ENCODE assay signal across 9 cellular contexts in genomic region chr1:29379438-29380073, GRCh38.
A peak's percentile ranks its signal among the peaks of the same experiment; 100 is the strongest.
DNase-seq lines count a peak whose midpoint lies in the region; ATAC-seq and TF ChIP-seq lines count a peak whose summit lies in the region.
"Had no signal": no experiment of that assay in that cellular context is flagged by ENCODE, and none has a peak within 500 bp of the region (broad histone marks: within the 10 kb centered on the region; RNA-seq: fewer than 3 reads in every experiment).

No MANE protein-coding gene starts in this region.

- ATAC-seq in HG02678 (IDR thresholded peaks at IDR 0.05; ENCODE audit: unreplicated experiment), result no peak

- H3K4me1 ChIP-seq in SJCRH30, result no peaks in the 10 kb centered on the region

- H3K27me3 ChIP-seq in SJCRH30, result no peaks in the 10 kb centered on the region

- peaks cover 10% of the 10 kb centered on the region for H3K4me1 Mint-ChIP-seq in Calu3 (ENCODE audit: low read depth, unreplicated experiment)
- H3K4me1 Mint-ChIP-seq: naive B cell had no signal

- peak; percentile 56 for TF ChIP-seq CTCF in Calu3 (IDR thresholded peaks at IDR 0.05; ENCODE audit: unreplicated experiment)
- peak; percentile 72 for TF ChIP-seq CTCF in HFF-Myc (IDR thresholded peaks at IDR 0.05; ENCODE audit: low read depth, low read length, missing control alignments)

- DNase-seq in Calu3, result no peak
- peak; percentile 17 for DNase-seq in HFF-Myc (ENCODE audit: extremely low read depth, low read depth)
- peak; percentile 37 to 69 for DNase-seq in SJCRH30
- DNase-seq in iris pigment epithelial cell (ENCODE audit: low read depth), result peak; percentile 56
- no peak for DNase-seq in NCI-H187 treated with DMSO at 0.1 percent for 48 hours (lab: John Stamatoyannopoulos, UW)
- no peak for DNase-seq in occipital lobe (lab: John Stamatoyannopoulos, UW)
- DNase-seq in substantia nigra (lab: John Stamatoyannopoulos, UW), result no peak
- DNase-seq: naive B cell had no signal

- H3K9me3 ChIP-seq in SJCRH30 (replicated peaks), result peaks cover 9% of the 10 kb centered on the region

- CTCF ChIA-PET in Calu3 (lab: Charles Lee), result no interaction called here

- no peak overlapping the region for H3K4me3 Mint-ChIP-seq in Calu3 (ENCODE audit: low read depth, unreplicated experiment)
- H3K4me3 Mint-ChIP-seq: naive B cell had no signal

- no peaks in the 10 kb centered on the region for H3K36me3 Mint-ChIP-seq in Calu3 (ENCODE audit: insufficient read depth, unreplicated experiment)

- H3K27me3 Mint-ChIP-seq in Calu3 (ENCODE audit: unreplicated experiment), result peaks cover 54% of the 10 kb centered on the region

- H3K27ac Mint-ChIP-seq in Calu3 (ENCODE audit: unreplicated experiment), result no peak overlapping the region
- H3K27ac Mint-ChIP-seq: naive B cell had no signal

- no TSS peak for BruUV-seq in Calu3 (replicated peaks; lab: Mats Ljungman, UMichigan)

- H3K4me3 ChIP-seq in HFF-Myc (replicated peaks; ENCODE audit: low read depth, low read length) (no peak overlapping the region), SJCRH30 (no peak overlapping the region)

- H3K36me3 ChIP-seq in SJCRH30, result no peaks in the 10 kb centered on the region

- intact Hi-C loops in Calu3 (cut with micrococcal nuclease; ENCODE audit: unreplicated experiment), result no loop called here

- peaks cover 16% of the 10 kb centered on the region for H3K9me3 Mint-ChIP-seq in Calu3 (ENCODE audit: low read depth, unreplicated experiment)

- no peak overlapping the region for H3K27ac ChIP-seq in SJCRH30
- no peak overlapping the region for H3K27ac ChIP-seq in substantia nigra (ENCODE audit: low read depth, low read length, poor library complexity, severe bottlenecking)

Comparison
In these comparisons a context has a peak if more than half of its experiments do, and no peak if none do; other contexts are left out.
1. DNase-seq: peak in HFF-Myc (single experiment), SJCRH30 (2 of 2) and iris pigment epithelial cell (single experiment); none in Calu3 (single experiment), NCI-H187 treated with DMSO at 0.1 percent for 48 hours (single experiment), occipital lobe (single experiment) and substantia nigra (0 of 49).